ENCODE assay signal across 10 cellular contexts in genomic region chr2:97714084-97714949, GRCh38. TPM values are rescaled to one million over a fixed set of nuclear protein-coding genes. Genes with fewer than 3 reads are reported as not detected.
A peak's percentile ranks its signal among the peaks of the same experiment; 100 is the strongest.
DNase-seq lines count a peak whose midpoint lies in the region; ATAC-seq and TF ChIP-seq lines count a peak whose summit lies in the region.
"Had no signal": no experiment of that assay in that cellular context is flagged by ENCODE, and none has a peak within 500 bp of the region (broad histone marks: within the 10 kb centered on the region; RNA-seq: fewer than 3 reads in every experiment).

No MANE protein-coding gene starts in this region.

- no peaks in the 10 kb centered on the region for H3K27me3 Mint-ChIP-seq in activated T-helper 17 cell treated with anti-CD3 and anti-CD28 coated beads, Interleukin-2, amount 50 U/mL, for 72 hours

- in situ Hi-C loops in transverse colon (cut with MboI; ENCODE audit: low pct_ligation_motif_present in 1 of 4, low pct_unique_long_range_greater_than_20kb in 1 of 4, low sequenced_read_pairs in 3 of 4), result no loop called here

- H3K36me3 Mint-ChIP-seq in activated T-helper 17 cell treated with anti-CD3 and anti-CD28 coated beads, Interleukin-2, amount 50 U/mL, for 72 hours (ENCODE audit: low read depth), result peaks cover 61% of the 10 kb centered on the region

- no peak for TF ChIP-seq POLR2A in transverse colon (IDR thresholded peaks at IDR 0.05)

- H3K27me3 ChIP-seq in lower lobe of right lung (ENCODE audit: low read depth) (no peaks in the 10 kb centered on the region), transverse colon (no peaks in the 10 kb centered on the region)
- H3K27me3 ChIP-seq: right atrium auricular region had no signal

- H3K9me3 Mint-ChIP-seq in activated T-helper 17 cell treated with anti-CD3 and anti-CD28 coated beads, Interleukin-2, amount 50 U/mL, for 72 hours, result no peaks in the 10 kb centered on the region

- peak overlapping the region; percentile 39 for H3K4me3 ChIP-seq in lower lobe of right lung
- H3K4me3 ChIP-seq in transverse colon, result peak overlapping the region in 2 of 4 donors; percentile 14 to 19
- H3K4me3 ChIP-seq: right atrium auricular region had no signal

- intact Hi-C loops in lower lobe of right lung (cut with DNase I) (no loop called here), transverse colon (cut with DNase I; ENCODE audit: low total_unique reads) (no loop called here)

- peak overlapping the region; percentile 100 for H3K27ac Mint-ChIP-seq in activated T-helper 17 cell treated with anti-CD3 and anti-CD28 coated beads, Interleukin-2, amount 50 U/mL, for 72 hours

- H3K4me1 ChIP-seq in lower lobe of right lung (no peaks in the 10 kb centered on the region), transverse colon (no peaks in the 10 kb centered on the region)
- H3K4me1 ChIP-seq: right atrium auricular region had no signal

- peak; percentile 47 for ATAC-seq in activated T-helper 17 cell treated with anti-CD3 and anti-CD28 coated beads, Interleukin-2, amount 50 U/mL, for 72 hours (replicated peaks)
- ATAC-seq in lower lobe of right lung (no peak), HG02870 (IDR thresholded peaks at IDR 0.05; ENCODE audit: unreplicated experiment) (no peak), HG03520 (IDR thresholded peaks at IDR 0.05; ENCODE audit: unreplicated experiment) (no peak), HG03196 (IDR thresholded peaks at IDR 0.05; ENCODE audit: unreplicated experiment) (no peak)

- TF ChIP-seq CTCF in lower lobe of right lung (IDR thresholded peaks at IDR 0.05) (no peak), transverse colon (IDR thresholded peaks at IDR 0.05) (no peak)

- no peak for TF ChIP-seq EP300 in transverse colon (IDR thresholded peaks at IDR 0.05; ENCODE audit: low read depth)

- peak; percentile 33 for DNase-seq in activated naive CD4-positive, alpha-beta T cell treated with Interleukin-2 at 50 U/mL for 16 hours
- no peak for DNase-seq in activated naive CD4-positive, alpha-beta T cell (lab: John Stamatoyannopoulos, UW)
- DNase-seq in lower lobe of right lung (no peak), transverse colon (no peak)
- DNase-seq: NCI-H82 had no signal

- H3K36me3 ChIP-seq in lower lobe of right lung (no peaks in the 10 kb centered on the region), transverse colon (no peaks in the 10 kb centered on the region)
- H3K36me3 ChIP-seq: right atrium auricular region had no signal

- H3K4me3 Mint-ChIP-seq in activated T-helper 17 cell treated with anti-CD3 and anti-CD28 coated beads, Interleukin-2, amount 50 U/mL, for 72 hours, result peak overlapping the region; percentile 100

- H3K4me1 Mint-ChIP-seq in activated T-helper 17 cell treated with anti-CD3 and anti-CD28 coated beads, Interleukin-2, amount 50 U/mL, for 72 hours, result peaks cover 67% of the 10 kb centered on the region

- 77 to 100% methylated on average over 1 to 16 of the region's 17 CpGs for WGBS in transverse colon (ENCODE audit: low coverage in 1 of 2), 2 donors

- H3K9me3 ChIP-seq in lower lobe of right lung (no peaks in the 10 kb centered on the region), transverse colon (no peaks in the 10 kb centered on the region)
- H3K9me3 ChIP-seq: right atrium auricular region had no signal

- H3K27ac ChIP-seq in lower lobe of right lung (peak overlapping the region; percentile 58), transverse colon (peak overlapping the region in 3 of 4 donors; percentile 25 to 51 (median 43))
- H3K27ac ChIP-seq: right atrium auricular region had no signal

RNA-seq across cellular contexts. Expression of gene ZAP70, which starts 0.9 kb away (rescaled TPM):
- 100 to 1,000 TPM; 176 to 233 TPM for total RNA-seq in activated T-helper 17 cell treated with anti-CD3 and anti-CD28 coated beads, Interleukin-2, amount 50 U/mL, for 72 hours
- 8.8 TPM for total RNA-seq in lower lobe of right lung
- 10 to 100 TPM in 2 of 4 donors, 1 to 10 TPM in 2; 2.6 to 16.1 (median 12.0) TPM for total RNA-seq in transverse colon

RNA-seq across cellular contexts. Expression of gene C2orf92, which starts 44.8 kb away (rescaled TPM):
- 10 to 100 TPM; 12.0 to 51.2 TPM for total RNA-seq in activated T-helper 17 cell treated with anti-CD3 and anti-CD28 coated beads, Interleukin-2, amount 50 U/mL, for 72 hours
- 15.1 TPM for total RNA-seq in lower lobe of right lung
- total RNA-seq in transverse colon, result 10 to 100 TPM; 13.8 to 27.3 (median 17.9) TPM

RNA-seq across cellular contexts. Expression of gene ACTR1B, which starts 50.5 kb away (rescaled TPM):
- 100 to 1,000 TPM in 1 of 2 donors, 10 to 100 TPM in 1; 68.7 to 148 TPM for total RNA-seq in activated T-helper 17 cell treated with anti-CD3 and anti-CD28 coated beads, Interleukin-2, amount 50 U/mL, for 72 hours
- total RNA-seq in lower lobe of right lung (56.0 TPM), transverse colon (100 to 1,000 TPM in 2 of 4 donors, 10 to 100 TPM in 2; 66.8 to 157 (median 119) TPM)

Comparison
In these comparisons a context has a peak if more than half of its experiments do, and no peak if none do; other contexts are left out.
1. RNA of gene ZAP70, which starts 0.9 kb away (total RNA-seq): 176 to 233 TPM in activated T-helper 17 cell treated with anti-CD3 and anti-CD28 coated beads, Interleukin-2, amount 50 U/mL, for 72 hours; 2.6 to 16.1 TPM in transverse colon and 8.8 TPM in lower lobe of right lung (single experiment); every median in the first group is over 10 times any median in the second.